27 cellular contexts compared by ENCODE assay signal in genomic region chr14:93319494-93319893, GRCh38. TPM values are rescaled to one million over a fixed set of nuclear protein-coding genes. Genes with fewer than 3 reads are reported as not detected.
DNase-seq lines count a peak whose midpoint lies in the region; ATAC-seq and TF ChIP-seq lines count a peak whose summit lies in the region.
"Had no signal": no experiment of that assay in that cellular context is flagged by ENCODE, and none has a peak within 500 bp of the region (broad histone marks: within the 10 kb centered on the region; RNA-seq: fewer than 3 reads in every experiment).

No MANE protein-coding gene starts in this region.

- in situ Hi-C loops in mammary epithelial cell (cut with MboI; ENCODE audit: low sequenced_read_pairs in 2 of 2): no loop called here

- peaks cover 95% of the 10 kb centered on the region for H3K79me2 ChIP-seq in mammary epithelial cell (ENCODE audit: insufficient read depth, low read length)

- no peak overlapping the region for H3K4me3 ChIP-seq in breast epithelium
- no peak overlapping the region for H3K4me3 ChIP-seq in mammary epithelial cell (replicated peaks in 1 of 3; ENCODE audit: insufficient read depth in 1 of 3, low read depth in 2 of 3, low read length in 3 of 3)
- H3K4me3 ChIP-seq: A549, adrenal gland, hepatocyte, vagina had no signal

- intact Hi-C loops in MCF 10A (cut with micrococcal nuclease) (no loop called here), breast epithelium (cut with DNase I; ENCODE audit: low total_unique reads) (no loop called here), mammary epithelial cell (cut with micrococcal nuclease) (no loop called here)

- H3K27ac Mint-ChIP-seq in MCF 10A (ENCODE audit: low read depth, unreplicated experiment): peak overlapping the region; percentile 10
- peak overlapping the region; percentile 11 for H3K27ac Mint-ChIP-seq in stimulated activated effector memory CD8-positive, alpha-beta T cell treated with anti-CD3 and anti-CD28 coated beads, Interleukin-12 subunit alpha, Interleukin-12 subunit beta, amount 100 ng/mL, for 72 hours
- H3K27ac Mint-ChIP-seq in activated CD4-positive, alpha-beta memory T cell treated with anti-CD3 and anti-CD28 coated beads, Interleukin-2, amount 10 ng/mL, durations not matched to agents 7 days and 5 days: no peak overlapping the region
- H3K27ac Mint-ChIP-seq: activated CD4-positive, alpha-beta T cell treated with anti-CD3 and anti-CD28 coated beads, Interleukin-2, amount 10 ng/mL, durations not matched to agents 24 days and 14 days had no signal

- H3K4me1 ChIP-seq in breast epithelium (no peaks in the 10 kb centered on the region), mammary epithelial cell (ENCODE audit: insufficient read depth, low read length) (peaks cover 23% of the 10 kb centered on the region)

- CTCF ChIA-PET in MCF 10A (lab: Yijun Ruan, JAX): no interaction called here
- CTCF ChIA-PET in mammary epithelial cell (lab: Charles Lee; ENCODE audit: low non-redundant PET): no interaction called here
- CTCF ChIA-PET in activated CD4-positive, alpha-beta memory T cell treated with anti-CD3 and anti-CD28 coated beads, Interleukin-2, amount 10 ng/mL, durations not matched to agents 7 days and 5 days (lab: Charles Lee): no interaction called here

- dilution Hi-C loops in mammary epithelial cell (cut with HindIII; ENCODE audit: low sequenced_read_pairs): no loop called here

- POLR2A ChIA-PET in MCF 10A (lab: Yijun Ruan, JAX): interaction anchor here (0.8 to 3.8 kb wide), 2 partner anchors 12 to 36 kb away, joined by 3 to 16 read pairs; no protein-coding TSS in a partner anchor
- POLR2A ChIA-PET in activated CD4-positive, alpha-beta memory T cell treated with anti-CD3 and anti-CD28 coated beads, Interleukin-2, amount 10 ng/mL, durations not matched to agents 7 days and 5 days (lab: Charles Lee): interaction anchor here (0.7 to 1.9 kb wide), 2 partner anchors 12 to 1523 kb away, joined by 3 to 7 read pairs; no protein-coding TSS in a partner anchor

- H3K27me3 Mint-ChIP-seq in MCF 10A (ENCODE audit: insufficient read depth, unreplicated experiment): no peaks in the 10 kb centered on the region
- no peaks in the 10 kb centered on the region for H3K27me3 Mint-ChIP-seq in activated CD4-positive, alpha-beta memory T cell treated with anti-CD3 and anti-CD28 coated beads, Interleukin-2, amount 10 ng/mL, durations not matched to agents 7 days and 5 days
- H3K27me3 Mint-ChIP-seq: activated CD4-positive, alpha-beta T cell treated with anti-CD3 and anti-CD28 coated beads, Interleukin-2, amount 10 ng/mL, durations not matched to agents 24 days and 14 days; effector memory CD8-positive, alpha-beta T cell had no signal

- H3K27ac ChIP-seq in breast epithelium (no peak overlapping the region), mammary epithelial cell (ENCODE audit: insufficient read depth, low read depth, low read length) (peak overlapping the region; percentile 25)
- H3K27ac ChIP-seq: adrenal gland, hepatocyte, vagina had no signal

- no peaks in the 10 kb centered on the region for H3K36me3 ChIP-seq in breast epithelium
- no peaks in the 10 kb centered on the region for H3K36me3 ChIP-seq in mammary epithelial cell (ENCODE audit: insufficient read depth, low read length)
- H3K36me3 ChIP-seq: adrenal gland, vagina had no signal

- TF ChIP-seq POLR2A in breast epithelium (IDR thresholded peaks at IDR 0.05): no peak

- peaks cover 24% of the 10 kb centered on the region for H3K36me3 Mint-ChIP-seq in MCF 10A (ENCODE audit: insufficient read depth, unreplicated experiment)
- peaks cover 23% of the 10 kb centered on the region for H3K36me3 Mint-ChIP-seq in stimulated activated effector memory CD8-positive, alpha-beta T cell treated with anti-CD3 and anti-CD28 coated beads, Interleukin-12 subunit alpha, Interleukin-12 subunit beta, amount 100 ng/mL, for 72 hours
- peaks cover 6% of the 10 kb centered on the region for H3K36me3 Mint-ChIP-seq in activated CD4-positive, alpha-beta memory T cell treated with anti-CD3 and anti-CD28 coated beads, Interleukin-2, amount 10 ng/mL, durations not matched to agents 7 days and 5 days (ENCODE audit: low read depth)

- no peaks in the 10 kb centered on the region for H3K9me3 ChIP-seq in breast epithelium
- H3K9me3 ChIP-seq in mammary epithelial cell (replicated peaks; ENCODE audit: insufficient read depth, low read length): no peaks in the 10 kb centered on the region
- H3K9me3 ChIP-seq: A549, adrenal gland, SK-N-SH, vagina had no signal

- H2AFZ ChIP-seq in mammary epithelial cell (ENCODE audit: low read depth, low read length): no peak overlapping the region
- H2AFZ ChIP-seq: hepatocyte had no signal

- peaks cover 47% of the 10 kb centered on the region for H3K4me1 Mint-ChIP-seq in MCF 10A (ENCODE audit: insufficient read depth, unreplicated experiment)
- peaks cover 30% of the 10 kb centered on the region for H3K4me1 Mint-ChIP-seq in stimulated activated effector memory CD8-positive, alpha-beta T cell treated with anti-CD3 and anti-CD28 coated beads, Interleukin-12 subunit alpha, Interleukin-12 subunit beta, amount 100 ng/mL, for 72 hours
- peaks cover 22% of the 10 kb centered on the region for H3K4me1 Mint-ChIP-seq in activated CD4-positive, alpha-beta memory T cell treated with anti-CD3 and anti-CD28 coated beads, Interleukin-2, amount 10 ng/mL, durations not matched to agents 7 days and 5 days

- H3K4me3 Mint-ChIP-seq in MCF 10A (ENCODE audit: unreplicated experiment): no peak overlapping the region
- no peak overlapping the region for H3K4me3 Mint-ChIP-seq in stimulated activated effector memory CD8-positive, alpha-beta T cell treated with anti-CD3 and anti-CD28 coated beads, Interleukin-12 subunit alpha, Interleukin-12 subunit beta, amount 100 ng/mL, for 72 hours
- H3K4me3 Mint-ChIP-seq in activated CD4-positive, alpha-beta memory T cell treated with anti-CD3 and anti-CD28 coated beads, Interleukin-2, amount 10 ng/mL, durations not matched to agents 7 days and 5 days: no peak overlapping the region
- H3K4me3 Mint-ChIP-seq: activated CD4-positive, alpha-beta T cell treated with anti-CD3 and anti-CD28 coated beads, Interleukin-2, amount 10 ng/mL, durations not matched to agents 24 days and 14 days; CD8-positive, alpha-beta T cell had no signal

- DNase-seq in MCF 10A (ENCODE audit: unreplicated experiment) (no peak), breast epithelium (ENCODE audit: low spot score in 2 of 2) (no peak), mammary epithelial cell (no peak), T-helper 1 cell (no peak)
- no peak for DNase-seq in stimulated activated effector memory CD8-positive, alpha-beta T cell treated with anti-CD3 and anti-CD28 coated beads, Interleukin-12 subunit alpha, Interleukin-12 subunit beta, amount 100 ng/mL, for 72 hours (ENCODE audit: low spot score in 2 of 2)
- no peak for DNase-seq in activated CD4-positive, alpha-beta memory T cell treated with anti-CD3 and anti-CD28 coated beads, Interleukin-2, amount 10 ng/mL, durations not matched to agents 7 days and 5 days
- DNase-seq: activated CD4-positive, alpha-beta T cell treated with anti-CD3 and anti-CD28 coated beads, Interleukin-2, amount 10 ng/mL, durations not matched to agents 24 days and 14 days; adrenal gland; CD8-positive, alpha-beta T cell; central memory CD4-positive, alpha-beta T cell; DND-41; effector memory CD8-positive, alpha-beta T cell; GOT3; midbrain; NCI-H1417 treated with DMSO at 0.1 percent for 48 hours; NCI-H2171; NCI-H748 treated with DMSO at 0.1 percent for 48 hours; right cardiac atrium; SK-N-SH had no signal

- no peaks in the 10 kb centered on the region for H4K20me1 ChIP-seq in mammary epithelial cell (ENCODE audit: insufficient read depth, low read length)

- no peaks in the 10 kb centered on the region for H3K27me3 ChIP-seq in breast epithelium
- H3K27me3 ChIP-seq in mammary epithelial cell (ENCODE audit: insufficient read depth, low read length): no peaks in the 10 kb centered on the region
- H3K27me3 ChIP-seq: adrenal gland, hepatocyte, vagina had no signal

- TF ChIP-seq CTCF in MCF 10A (IDR thresholded peaks at IDR 0.05; ENCODE audit: unreplicated experiment) (no peak), breast epithelium (IDR thresholded peaks at IDR 0.05) (no peak), mammary epithelial cell (conservative IDR thresholded peaks at IDR 0.05 in 1 of 2, IDR thresholded peaks at IDR 0.05 in 1 of 2; ENCODE audit: extremely low read depth in 1 of 2, insufficient read depth in 1 of 2, low read depth in 1 of 2, low read length in 2 of 2) (no peak)

- no peak overlapping the region for H3K4me2 ChIP-seq in mammary epithelial cell (ENCODE audit: insufficient read depth, low read depth, low read length)
- H3K4me2 ChIP-seq: hepatocyte had no signal

- no peaks in the 10 kb centered on the region for H3K9me3 Mint-ChIP-seq in MCF 10A (ENCODE audit: unreplicated experiment)
- H3K9me3 Mint-ChIP-seq in stimulated activated effector memory CD8-positive, alpha-beta T cell treated with anti-CD3 and anti-CD28 coated beads, Interleukin-12 subunit alpha, Interleukin-12 subunit beta, amount 100 ng/mL, for 72 hours: no peaks in the 10 kb centered on the region
- H3K9me3 Mint-ChIP-seq in activated CD4-positive, alpha-beta memory T cell treated with anti-CD3 and anti-CD28 coated beads, Interleukin-2, amount 10 ng/mL, durations not matched to agents 7 days and 5 days: no peaks in the 10 kb centered on the region
- H3K9me3 Mint-ChIP-seq: activated CD4-positive, alpha-beta T cell treated with anti-CD3 and anti-CD28 coated beads, Interleukin-2, amount 10 ng/mL, durations not matched to agents 24 days and 14 days; CD8-positive, alpha-beta T cell; effector memory CD8-positive, alpha-beta T cell had no signal

- BruUV-seq in MCF 10A (replicated peaks; lab: Mats Ljungman, UMichigan): no TSS peak
- no TSS peak for BruUV-seq in mammary epithelial cell (replicated peaks; lab: Mats Ljungman, UMichigan)

- no peak overlapping the region for H3K9ac ChIP-seq in mammary epithelial cell (ENCODE audit: insufficient read depth, low read length)
- H3K9ac ChIP-seq: SK-N-SH had no signal

- WGBS in mammary epithelial cell (ENCODE audit: low coverage, missing lambda C conversion rate): 98% methylated on average over 2 of the region's 2 CpGs

- ATAC-seq in HG03432 (IDR thresholded peaks at IDR 0.05; ENCODE audit: unreplicated experiment) (peak; percentile 35), GM21723 (IDR thresholded peaks at IDR 0.05; ENCODE audit: unreplicated experiment) (no peak)
- peak; percentile 40 for ATAC-seq in stimulated activated effector memory CD8-positive, alpha-beta T cell treated with anti-CD3 and anti-CD28 coated beads, Interleukin-12 subunit alpha, Interleukin-12 subunit beta, amount 100 ng/mL, for 72 hours
- ATAC-seq: CD8-positive, alpha-beta T cell; effector memory CD8-positive, alpha-beta T cell; right cardiac atrium had no signal

RNA-seq across cellular contexts. Expression of gene BTBD7, which starts 13.3 kb away (rescaled TPM):
- 32.5 and 45.4 TPM in 2 replicates for total RNA-seq in MCF 10A (2022)
- 10 to 100 TPM; 19.7 to 32.8 (median 26.5) TPM for total RNA-seq in breast epithelium
- 10 to 100 TPM; 41.0 to 56.6 TPM for total RNA-seq in mammary epithelial cell
- polyA plus RNA-seq in mammary epithelial cell: 24.2 TPM
- 45.8 TPM for polyA minus RNA-seq in mammary epithelial cell
- total RNA-seq in activated CD4-positive, alpha-beta memory T cell treated with anti-CD3 and anti-CD28 coated beads, Interleukin-2, amount 10 ng/mL, durations not matched to agents 7 days and 5 days: 10 to 100 TPM; 13.4 to 16.8 TPM

RNA-seq across cellular contexts. Expression of gene COX8C, which starts 27.5 kb away (rescaled TPM):
- total RNA-seq in MCF 10A (2022): not detected in 2 replicates
- not detected for total RNA-seq in breast epithelium
- not detected for total RNA-seq in mammary epithelial cell
- not detected for polyA plus RNA-seq in mammary epithelial cell
- polyA minus RNA-seq in mammary epithelial cell: not detected
- not detected for total RNA-seq in activated CD4-positive, alpha-beta memory T cell treated with anti-CD3 and anti-CD28 coated beads, Interleukin-2, amount 10 ng/mL, durations not matched to agents 7 days and 5 days
- total RNA-seq: activated CD4-positive, alpha-beta T cell treated with anti-CD3 and anti-CD28 coated beads, Interleukin-2, amount 10 ng/mL, durations not matched to agents 24 days and 14 days; adrenal gland; CD8-positive, alpha-beta T cell; hepatocyte; HT-29; kidney epithelial cell; LHCN-M2; vagina had no signal
- polyA plus RNA-seq: A549, adrenal gland, hepatocyte, SK-N-SH had no signal
